In the genomic region with DNA sequence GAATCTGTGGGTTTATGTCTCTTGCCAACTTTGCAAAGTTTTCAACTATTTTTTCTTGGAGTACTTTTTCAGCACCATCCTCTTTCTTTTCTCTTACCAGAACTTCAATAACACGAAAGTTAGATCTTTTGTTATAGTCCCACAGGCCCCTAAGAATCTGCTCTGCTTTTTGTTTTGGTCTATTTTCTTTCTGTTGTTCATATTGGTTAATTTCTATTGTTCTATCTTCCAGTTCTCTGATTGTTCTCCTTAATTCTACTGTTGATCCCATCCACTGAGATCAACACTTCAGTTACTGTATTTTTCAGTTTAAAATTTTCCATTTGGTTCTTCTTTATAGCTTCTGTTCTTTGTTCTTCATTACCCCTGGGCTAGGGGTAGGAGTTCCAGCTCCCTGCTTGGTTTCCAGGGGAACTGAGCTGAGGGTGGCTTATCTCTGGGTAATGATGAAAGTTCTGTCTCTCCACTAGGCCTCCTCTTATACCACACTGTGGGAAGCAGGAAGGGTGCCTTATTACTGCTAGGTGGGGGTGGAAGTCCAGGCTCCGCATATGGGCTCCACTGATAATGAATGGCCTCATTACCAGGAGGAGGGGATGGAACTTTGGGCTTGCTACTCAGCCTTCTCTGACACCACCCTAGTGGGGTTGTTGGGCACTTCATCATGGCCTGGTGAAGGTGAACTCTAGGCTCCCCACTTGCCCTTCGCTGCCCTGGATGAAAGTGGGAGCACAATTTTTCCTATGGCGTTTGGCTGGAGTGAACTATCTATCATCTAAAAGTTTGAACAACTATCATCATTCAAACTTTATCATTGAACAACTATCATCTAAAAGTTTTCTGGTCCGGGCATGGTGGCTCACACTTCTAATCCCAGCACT, we compare ENCODE assay signal across 1 cellular context.
TF ChIP-seq lines count a peak whose summit lies in the region.

No MANE protein-coding gene starts in this region.

TF ChIP-seq in K562, 482 proteins besides CTCF, POLR2A, EP300 and RAD21 (continued from another document and continues in another):
- TF ChIP-seq, protein P1, sequence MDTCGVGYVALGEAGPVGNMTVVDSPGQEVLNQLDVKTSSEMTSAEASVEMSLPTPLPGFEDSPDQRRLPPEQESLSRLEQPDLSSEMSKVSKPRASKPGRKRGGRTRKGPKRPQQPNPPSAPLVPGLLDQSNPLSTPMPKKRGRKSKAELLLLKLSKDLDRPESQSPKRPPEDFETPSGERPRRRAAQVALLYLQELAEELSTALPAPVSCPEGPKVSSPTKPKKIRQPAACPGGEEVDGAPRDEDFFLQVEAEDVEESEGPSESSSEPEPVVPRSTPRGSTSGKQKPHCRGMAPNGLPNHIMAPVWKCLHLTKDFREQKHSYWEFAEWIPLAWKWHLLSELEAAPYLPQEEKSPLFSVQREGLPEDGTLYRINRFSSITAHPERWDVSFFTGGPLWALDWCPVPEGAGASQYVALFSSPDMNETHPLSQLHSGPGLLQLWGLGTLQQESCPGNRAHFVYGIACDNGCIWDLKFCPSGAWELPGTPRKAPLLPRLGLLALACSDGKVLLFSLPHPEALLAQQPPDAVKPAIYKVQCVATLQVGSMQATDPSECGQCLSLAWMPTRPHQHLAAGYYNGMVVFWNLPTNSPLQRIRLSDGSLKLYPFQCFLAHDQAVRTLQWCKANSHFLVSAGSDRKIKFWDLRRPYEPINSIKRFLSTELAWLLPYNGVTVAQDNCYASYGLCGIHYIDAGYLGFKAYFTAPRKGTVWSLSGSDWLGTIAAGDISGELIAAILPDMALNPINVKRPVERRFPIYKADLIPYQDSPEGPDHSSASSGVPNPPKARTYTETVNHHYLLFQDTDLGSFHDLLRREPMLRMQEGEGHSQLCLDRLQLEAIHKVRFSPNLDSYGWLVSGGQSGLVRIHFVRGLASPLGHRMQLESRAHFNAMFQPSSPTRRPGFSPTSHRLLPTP (IDR thresholded peaks at IDR 0.05; ENCODE audit: borderline replicate concordance, extremely low read depth, insufficient read length), result no peak
- TF ChIP-seq SNIP1 (IDR thresholded peaks at IDR 0.05; ENCODE audit: low read depth), result 0 out of 2 replicates have a peak, but pooled peaks have one; percentile 16
- no peak for TF ChIP-seq ZNF507 (tag; conservative IDR thresholded peaks at IDR 0.05)
- TF ChIP-seq JUND (IDR thresholded peaks at IDR 0.05; ENCODE audit: borderline replicate concordance, low read depth, low read length), result peak; percentile 89
- TF ChIP-seq JUND (tag; IDR thresholded peaks at IDR 0.05; ENCODE audit: borderline replicate concordance, low read depth, low read length), result peak; percentile 83; the same call in 1 of the 3 replicates
- TF ChIP-seq MEF2D (tag; conservative IDR thresholded peaks at IDR 0.05; ENCODE audit: low read depth), result peak; percentile 84
- TF ChIP-seq ZNF57 (CRISPR knock-in tag; IDR thresholded peaks at IDR 0.05), result no peak
- peak; percentile 95 for TF ChIP-seq POLR2AphosphoS5 (IDR thresholded peaks at IDR 0.05; ENCODE audit: control insufficient read depth, insufficient read depth, low read depth, low read length)
- peak; percentile 80 for TF ChIP-seq NCOA1 (IDR thresholded peaks at IDR 0.05; ENCODE audit: low read depth)
- TF ChIP-seq ESRRB (CRISPR knock-in tag; IDR thresholded peaks at IDR 0.05; ENCODE audit: borderline replicate concordance), result no peak
- no peak for TF ChIP-seq TCF7L2 (IDR thresholded peaks at IDR 0.05; ENCODE audit: low read depth, low read length)
- peak; percentile 64 for TF ChIP-seq TAF1 (IDR thresholded peaks at IDR 0.05; ENCODE audit: control insufficient read depth, extremely low read depth, insufficient read depth, low read length, severe bottlenecking)
- TF ChIP-seq, protein P2, sequence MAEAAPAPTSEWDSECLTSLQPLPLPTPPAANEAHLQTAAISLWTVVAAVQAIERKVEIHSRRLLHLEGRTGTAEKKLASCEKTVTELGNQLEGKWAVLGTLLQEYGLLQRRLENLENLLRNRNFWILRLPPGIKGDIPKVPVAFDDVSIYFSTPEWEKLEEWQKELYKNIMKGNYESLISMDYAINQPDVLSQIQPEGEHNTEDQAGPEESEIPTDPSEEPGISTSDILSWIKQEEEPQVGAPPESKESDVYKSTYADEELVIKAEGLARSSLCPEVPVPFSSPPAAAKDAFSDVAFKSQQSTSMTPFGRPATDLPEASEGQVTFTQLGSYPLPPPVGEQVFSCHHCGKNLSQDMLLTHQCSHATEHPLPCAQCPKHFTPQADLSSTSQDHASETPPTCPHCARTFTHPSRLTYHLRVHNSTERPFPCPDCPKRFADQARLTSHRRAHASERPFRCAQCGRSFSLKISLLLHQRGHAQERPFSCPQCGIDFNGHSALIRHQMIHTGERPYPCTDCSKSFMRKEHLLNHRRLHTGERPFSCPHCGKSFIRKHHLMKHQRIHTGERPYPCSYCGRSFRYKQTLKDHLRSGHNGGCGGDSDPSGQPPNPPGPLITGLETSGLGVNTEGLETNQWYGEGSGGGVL (CRISPR knock-in tag; IDR thresholded peaks at IDR 0.05), result no peak
- TF ChIP-seq, protein P3, sequence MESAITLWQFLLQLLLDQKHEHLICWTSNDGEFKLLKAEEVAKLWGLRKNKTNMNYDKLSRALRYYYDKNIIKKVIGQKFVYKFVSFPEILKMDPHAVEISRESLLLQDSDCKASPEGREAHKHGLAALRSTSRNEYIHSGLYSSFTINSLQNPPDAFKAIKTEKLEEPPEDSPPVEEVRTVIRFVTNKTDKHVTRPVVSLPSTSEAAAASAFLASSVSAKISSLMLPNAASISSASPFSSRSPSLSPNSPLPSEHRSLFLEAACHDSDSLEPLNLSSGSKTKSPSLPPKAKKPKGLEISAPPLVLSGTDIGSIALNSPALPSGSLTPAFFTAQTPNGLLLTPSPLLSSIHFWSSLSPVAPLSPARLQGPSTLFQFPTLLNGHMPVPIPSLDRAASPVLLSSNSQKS (CRISPR knock-in tag; IDR thresholded peaks at IDR 0.05), result no peak
- peak; percentile 74 for TF ChIP-seq TARDBP (IDR thresholded peaks at IDR 0.05)
- TF ChIP-seq, protein P4, sequence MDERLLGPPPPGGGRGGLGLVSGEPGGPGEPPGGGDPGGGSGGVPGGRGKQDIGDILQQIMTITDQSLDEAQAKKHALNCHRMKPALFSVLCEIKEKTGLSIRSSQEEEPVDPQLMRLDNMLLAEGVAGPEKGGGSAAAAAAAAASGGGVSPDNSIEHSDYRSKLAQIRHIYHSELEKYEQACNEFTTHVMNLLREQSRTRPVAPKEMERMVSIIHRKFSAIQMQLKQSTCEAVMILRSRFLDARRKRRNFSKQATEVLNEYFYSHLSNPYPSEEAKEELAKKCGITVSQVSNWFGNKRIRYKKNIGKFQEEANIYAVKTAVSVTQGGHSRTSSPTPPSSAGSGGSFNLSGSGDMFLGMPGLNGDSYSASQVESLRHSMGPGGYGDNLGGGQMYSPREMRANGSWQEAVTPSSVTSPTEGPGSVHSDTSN (CRISPR knock-in tag; IDR thresholded peaks at IDR 0.05; ENCODE audit: low read depth), result no peak
- TF ChIP-seq, protein P4 (tag; conservative IDR thresholded peaks at IDR 0.05; ENCODE audit: low read depth), result peak; percentile 74
- no peak for TF ChIP-seq SREBF2 (CRISPR knock-in tag; IDR thresholded peaks at IDR 0.05)
- peak; percentile 83 for TF ChIP-seq TRIM28 (IDR thresholded peaks at IDR 0.05)
- peak; percentile 67; the same call in 1 of the 2 replicates for TF ChIP-seq SMARCA5 (IDR thresholded peaks at IDR 0.05)
- TF ChIP-seq RBM15 (IDR thresholded peaks at IDR 0.05; ENCODE audit: insufficient read depth, low read length), result no peak
- TF ChIP-seq PHF20 (IDR thresholded peaks at IDR 0.05; ENCODE audit: partially characterized antibody), result no peak
- TF ChIP-seq NUFIP1 (IDR thresholded peaks at IDR 0.05; ENCODE audit: partially characterized antibody), result peak; percentile 68
- TF ChIP-seq MTF1 (CRISPR knock-in tag; IDR thresholded peaks at IDR 0.05; ENCODE audit: borderline replicate concordance), result no peak
- no peak for TF ChIP-seq SAFB2 (IDR thresholded peaks at IDR 0.05; ENCODE audit: borderline replicate concordance, low read depth, low read length, severe bottlenecking)
- TF ChIP-seq TAF9B (IDR thresholded peaks at IDR 0.05; ENCODE audit: partially characterized antibody), result no peak
- TF ChIP-seq TGIF2 (CRISPR knock-in tag; IDR thresholded peaks at IDR 0.05), result no peak
- TF ChIP-seq, protein P5, sequence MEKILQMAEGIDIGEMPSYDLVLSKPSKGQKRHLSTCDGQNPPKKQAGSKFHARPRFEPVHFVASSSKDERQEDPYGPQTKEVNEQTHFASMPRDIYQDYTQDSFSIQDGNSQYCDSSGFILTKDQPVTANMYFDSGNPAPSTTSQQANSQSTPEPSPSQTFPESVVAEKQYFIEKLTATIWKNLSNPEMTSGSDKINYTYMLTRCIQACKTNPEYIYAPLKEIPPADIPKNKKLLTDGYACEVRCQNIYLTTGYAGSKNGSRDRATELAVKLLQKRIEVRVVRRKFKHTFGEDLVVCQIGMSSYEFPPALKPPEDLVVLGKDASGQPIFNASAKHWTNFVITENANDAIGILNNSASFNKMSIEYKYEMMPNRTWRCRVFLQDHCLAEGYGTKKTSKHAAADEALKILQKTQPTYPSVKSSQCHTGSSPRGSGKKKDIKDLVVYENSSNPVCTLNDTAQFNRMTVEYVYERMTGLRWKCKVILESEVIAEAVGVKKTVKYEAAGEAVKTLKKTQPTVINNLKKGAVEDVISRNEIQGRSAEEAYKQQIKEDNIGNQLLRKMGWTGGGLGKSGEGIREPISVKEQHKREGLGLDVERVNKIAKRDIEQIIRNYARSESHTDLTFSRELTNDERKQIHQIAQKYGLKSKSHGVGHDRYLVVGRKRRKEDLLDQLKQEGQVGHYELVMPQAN (IDR thresholded peaks at IDR 0.05; ENCODE audit: borderline replicate concordance), result no peak; the same call in 1 of the 2 replicates
- TF ChIP-seq EZH2 (IDR thresholded peaks at IDR 0.05; ENCODE audit: borderline replicate concordance, low read depth, low read length), result no peak
- no peak for TF ChIP-seq ZNF23 (CRISPR knock-in tag; IDR thresholded peaks at IDR 0.05)
- no peak for TF ChIP-seq ZNF436 (CRISPR knock-in tag; IDR thresholded peaks at IDR 0.05)
- TF ChIP-seq BRF1 (IDR thresholded peaks at IDR 0.05; ENCODE audit: borderline replicate concordance, extremely low read depth, insufficient read length), result no peak
- no peak for TF ChIP-seq CBX8 (IDR thresholded peaks at IDR 0.05; ENCODE audit: borderline replicate concordance, extremely low read depth, low read depth, low read length, poor library complexity, severe bottlenecking)
- TF ChIP-seq CHD1 (IDR thresholded peaks at IDR 0.05; ENCODE audit: low read length), result no peak
- TF ChIP-seq, protein P6, sequence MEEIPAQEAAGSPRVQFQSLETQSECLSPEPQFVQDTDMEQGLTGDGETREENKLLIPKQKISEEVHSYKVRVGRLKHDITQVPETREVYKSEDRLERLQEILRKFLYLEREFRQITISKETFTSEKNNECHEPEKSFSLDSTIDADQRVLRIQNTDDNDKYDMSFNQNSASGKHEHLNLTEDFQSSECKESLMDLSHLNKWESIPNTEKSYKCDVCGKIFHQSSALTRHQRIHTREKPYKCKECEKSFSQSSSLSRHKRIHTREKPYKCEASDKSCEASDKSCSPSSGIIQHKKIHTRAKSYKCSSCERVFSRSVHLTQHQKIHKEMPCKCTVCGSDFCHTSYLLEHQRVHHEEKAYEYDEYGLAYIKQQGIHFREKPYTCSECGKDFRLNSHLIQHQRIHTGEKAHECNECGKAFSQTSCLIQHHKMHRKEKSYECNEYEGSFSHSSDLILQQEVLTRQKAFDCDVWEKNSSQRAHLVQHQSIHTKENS (CRISPR knock-in tag; IDR thresholded peaks at IDR 0.05), result no peak
- no peak for TF ChIP-seq ILK (tag; IDR thresholded peaks at IDR 0.05; ENCODE audit: borderline replicate concordance, low read depth)
- TF ChIP-seq, protein P7, sequence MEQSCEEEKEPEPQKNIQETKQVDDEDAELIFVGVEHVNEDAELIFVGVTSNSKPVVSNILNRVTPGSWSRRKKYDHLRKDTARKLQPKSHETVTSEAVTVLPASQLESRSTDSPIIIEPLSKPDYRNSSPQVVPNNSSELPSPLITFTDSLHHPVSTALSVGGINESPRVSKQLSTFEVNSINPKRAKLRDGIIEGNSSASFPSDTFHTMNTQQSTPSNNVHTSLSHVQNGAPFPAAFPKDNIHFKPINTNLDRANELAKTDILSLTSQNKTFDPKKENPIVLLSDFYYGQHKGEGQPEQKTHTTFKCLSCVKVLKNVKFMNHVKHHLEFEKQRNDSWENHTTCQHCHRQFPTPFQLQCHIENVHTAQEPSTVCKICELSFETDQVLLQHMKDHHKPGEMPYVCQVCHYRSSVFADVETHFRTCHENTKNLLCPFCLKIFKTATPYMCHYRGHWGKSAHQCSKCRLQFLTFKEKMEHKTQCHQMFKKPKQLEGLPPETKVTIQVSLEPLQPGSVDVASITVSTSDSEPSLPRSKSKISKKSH (CRISPR knock-in tag; IDR thresholded peaks at IDR 0.05), result no peak
- peak in 1 of 2 experiments; percentile 92; a peak in 2 of 3 replicates for TF ChIP-seq CBX3 (IDR thresholded peaks at IDR 0.05; ENCODE audit: borderline replicate concordance in 1 of 2, low read length in 2 of 2)
- no peak for TF ChIP-seq SRSF7 (optimal IDR thresholded peaks at IDR 0.05; ENCODE audit: low read depth, low read length)
- TF ChIP-seq MAFG (tag; conservative IDR thresholded peaks at IDR 0.05), result no peak
- TF ChIP-seq ZBTB1 (CRISPR knock-in tag; IDR thresholded peaks at IDR 0.05; ENCODE audit: borderline replicate concordance, low read depth), result peak; percentile 41; the same call in 1 of the 2 replicates
